ENCODE assay signal across 28 cellular contexts in genomic region chr1:69223156-69223555, GRCh38.
"Had no signal": no experiment of that assay in that cellular context is flagged by ENCODE, and none has a peak within 500 bp of the region (broad histone marks: within the 10 kb centered on the region; RNA-seq: fewer than 3 reads in every experiment).

No MANE protein-coding gene starts in this region.

- H3K36me3 ChIP-seq: colonic mucosa, esophagus muscularis mucosa, esophagus squamous epithelium, gastrocnemius medialis, gastroesophageal sphincter, heart left ventricle, heart right ventricle had no signal

- DNase-seq: colonic mucosa; cortex of kidney; dermis blood vessel endothelial cell; dorsolateral prefrontal cortex; effector CD4-positive, alpha-beta T cell; effector CD8-positive, alpha-beta T cell; effector memory CD4-positive, alpha-beta T cell; effector memory CD8-positive, alpha-beta T cell; endodermal cell; erythroblast; esophagus squamous epithelium; foreskin fibroblast; foreskin keratinocyte; foreskin melanocyte; gastrocnemius medialis; glutamatergic neuron; head of caudate nucleus; heart left ventricle; heart right ventricle had no signal

- FAIRE-seq: colon, endometrium, endothelial cell of umbilical vein, frontal cortex had no signal

- H3K4me1 ChIP-seq: colonic mucosa, esophagus muscularis mucosa, esophagus squamous epithelium, foreskin keratinocyte, gastrocnemius medialis, gastroesophageal sphincter, heart left ventricle, heart right ventricle had no signal

- H3K9me3 ChIP-seq: colonic mucosa, esophagus muscularis mucosa, esophagus squamous epithelium, gastrocnemius medialis, gastroesophageal sphincter, heart left ventricle, heart right ventricle had no signal

- H3K27ac ChIP-seq: colonic mucosa, coronary artery, dorsolateral prefrontal cortex, epithelial cell of prostate, esophagus muscularis mucosa, esophagus squamous epithelium, foreskin keratinocyte, gastrocnemius medialis, gastroesophageal sphincter, heart left ventricle, heart right ventricle had no signal

- H3K4me3 ChIP-seq: colonic mucosa, coronary artery, dorsolateral prefrontal cortex, esophagus muscularis mucosa, esophagus squamous epithelium, gastrocnemius medialis, gastroesophageal sphincter, heart left ventricle, heart right ventricle had no signal

- ATAC-seq: effector memory CD8-positive, alpha-beta T cell; esophagus mucosa; foreskin keratinocyte; gastrocnemius medialis; gastroesophageal sphincter; heart left ventricle; heart right ventricle had no signal

- H3K27me3 ChIP-seq: colonic mucosa, dorsolateral prefrontal cortex, esophagus muscularis mucosa, esophagus squamous epithelium, foreskin keratinocyte, gastrocnemius medialis, gastroesophageal sphincter, heart left ventricle, heart right ventricle had no signal
